ENCODE assay signal across 10 cellular contexts in genomic region chr5:173884402-173885053, GRCh38. TPM values are rescaled to one million over a fixed set of nuclear protein-coding genes. Genes with fewer than 3 reads are reported as not detected.
DNase-seq lines count a peak whose midpoint lies in the region; ATAC-seq and TF ChIP-seq lines count a peak whose summit lies in the region.
"Had no signal": no experiment of that assay in that cellular context is flagged by ENCODE, and none has a peak within 500 bp of the region (broad histone marks: within the 10 kb centered on the region; RNA-seq: fewer than 3 reads in every experiment).

No MANE protein-coding gene starts in this region.

- H3K27ac ChIP-seq in neural progenitor cell = no peak overlapping the region

- no peak overlapping the region for H3K4me2 ChIP-seq in neural progenitor cell

- ATAC-seq in mucosa of descending colon (peak; percentile 42), GM19397 (IDR thresholded peaks at IDR 0.05; ENCODE audit: unreplicated experiment) (no peak)
- ATAC-seq: sciatic nerve had no signal

- no peak for TF ChIP-seq CTCF in GM12865 (IDR thresholded peaks at IDR 0.05; ENCODE audit: insufficient read depth, low read depth, low read length, missing control alignments)
- no peak for TF ChIP-seq CTCF in mucosa of descending colon (IDR thresholded peaks at IDR 0.05)
- no peak for TF ChIP-seq CTCF in neural progenitor cell (IDR thresholded peaks at IDR 0.05)

- peaks cover 6% of the 10 kb centered on the region for H3K27me3 Mint-ChIP-seq in IgD-negative memory B cell
- no peaks in the 10 kb centered on the region for H3K27me3 Mint-ChIP-seq in activated CD4-positive, alpha-beta memory T cell treated with anti-CD3 and anti-CD28 coated beads, Interleukin-2, amount 10 ng/mL, durations not matched to agents 7 days and 5 days
- H3K27me3 Mint-ChIP-seq in neural progenitor cell (ENCODE audit: insufficient read depth, low read depth) = peaks cover 15% of the 10 kb centered on the region

- DNase-seq in GM12865 (ENCODE audit: low read depth) (peak; percentile 82), mucosa of descending colon (peak; percentile 66 to 80 (median 72)), neural progenitor cell (ENCODE audit: low spot score) (no peak), putamen (ENCODE audit: low spot score) (no peak), NCI-H524 (lab: John Stamatoyannopoulos, UW) (no peak)
- DNase-seq in activated CD4-positive, alpha-beta memory T cell treated with anti-CD3 and anti-CD28 coated beads, Interleukin-2, amount 10 ng/mL, durations not matched to agents 7 days and 5 days = peak; percentile 83
- DNase-seq: uterus had no signal

- peak overlapping the region; percentile 59 to 85 (median 71) for H3K27ac Mint-ChIP-seq in IgD-negative memory B cell
- H3K27ac Mint-ChIP-seq in activated CD4-positive, alpha-beta memory T cell treated with anti-CD3 and anti-CD28 coated beads, Interleukin-2, amount 10 ng/mL, durations not matched to agents 7 days and 5 days = peak overlapping the region; percentile 82
- H3K27ac Mint-ChIP-seq in neural progenitor cell = no peak overlapping the region

- CTCF ChIA-PET in activated CD4-positive, alpha-beta memory T cell treated with anti-CD3 and anti-CD28 coated beads, Interleukin-2, amount 10 ng/mL, durations not matched to agents 7 days and 5 days (lab: Charles Lee) = interaction anchor here (0.8 to 2.4 kb wide), 9 partner anchors 12 to 269 kb away, joined by 3 to 17 read pairs (median 4); partner anchors contain the start of gene BOD1

- H3K36me3 Mint-ChIP-seq in IgD-negative memory B cell (peaks cover 2% of the 10 kb centered on the region), neural progenitor cell (no peaks in the 10 kb centered on the region)
- H3K36me3 Mint-ChIP-seq in activated CD4-positive, alpha-beta memory T cell treated with anti-CD3 and anti-CD28 coated beads, Interleukin-2, amount 10 ng/mL, durations not matched to agents 7 days and 5 days (ENCODE audit: low read depth) = peaks cover 30% of the 10 kb centered on the region

- H3K9me3 ChIP-seq in mucosa of descending colon (no peaks in the 10 kb centered on the region), neural progenitor cell (ENCODE audit: low read depth) (no peaks in the 10 kb centered on the region)
- H3K9me3 ChIP-seq: uterus had no signal

- H3K4me3 Mint-ChIP-seq in IgD-negative memory B cell (peak overlapping the region; percentile 3 to 92 (median 80)), neural progenitor cell (no peak overlapping the region)
- peak overlapping the region; percentile 36 for H3K4me3 Mint-ChIP-seq in activated CD4-positive, alpha-beta memory T cell treated with anti-CD3 and anti-CD28 coated beads, Interleukin-2, amount 10 ng/mL, durations not matched to agents 7 days and 5 days

- peaks cover 2% of the 10 kb centered on the region for H3F3A ChIP-seq in neural progenitor cell (ENCODE audit: low read depth)

- H3K4me3 ChIP-seq in GM12865 (ENCODE audit: low read depth, low read length) (no peak overlapping the region), mucosa of descending colon (no peak overlapping the region), neural progenitor cell (no peak overlapping the region)
- H3K4me3 ChIP-seq: uterus had no signal

- no peak overlapping the region for H2AFZ ChIP-seq in neural progenitor cell (replicated peaks)

- no peaks in the 10 kb centered on the region for H3K36me3 ChIP-seq in mucosa of descending colon (ENCODE audit: low read depth)
- no peaks in the 10 kb centered on the region for H3K36me3 ChIP-seq in neural progenitor cell
- H3K36me3 ChIP-seq: uterus had no signal

- intact Hi-C loops in mucosa of descending colon (cut with DNase I, micrococcal nuclease) = loop anchor here in 1 of 2 donors (5.0 kb wide), 1 partner anchor 267 kb away; the partner anchor contains the start of gene BOD1

- peaks cover 32 to 47% (median 35%) of the 10 kb centered on the region in 3 donors for H3K4me1 Mint-ChIP-seq in IgD-negative memory B cell
- H3K4me1 Mint-ChIP-seq in activated CD4-positive, alpha-beta memory T cell treated with anti-CD3 and anti-CD28 coated beads, Interleukin-2, amount 10 ng/mL, durations not matched to agents 7 days and 5 days = peaks cover 60% of the 10 kb centered on the region
- peaks cover 8% of the 10 kb centered on the region for H3K4me1 Mint-ChIP-seq in neural progenitor cell

- H4K20me1 ChIP-seq in neural progenitor cell (ENCODE audit: low read depth) = no peaks in the 10 kb centered on the region

- H3K79me2 ChIP-seq in neural progenitor cell (ENCODE audit: low read depth) = no peaks in the 10 kb centered on the region

- H3K9ac ChIP-seq in neural progenitor cell = no peak overlapping the region

- H3K9me3 Mint-ChIP-seq in IgD-negative memory B cell (peaks cover 0 to 5% (median 2%) of the 10 kb centered on the region in 3 donors), neural progenitor cell (no peaks in the 10 kb centered on the region)
- H3K9me3 Mint-ChIP-seq in activated CD4-positive, alpha-beta memory T cell treated with anti-CD3 and anti-CD28 coated beads, Interleukin-2, amount 10 ng/mL, durations not matched to agents 7 days and 5 days = peaks cover 14% of the 10 kb centered on the region

- POLR2A ChIA-PET in activated CD4-positive, alpha-beta memory T cell treated with anti-CD3 and anti-CD28 coated beads, Interleukin-2, amount 10 ng/mL, durations not matched to agents 7 days and 5 days (lab: Charles Lee) = interaction anchor here (1.0 to 2.3 kb wide), 9 partner anchors 24 to 901 kb away, joined by 3 to 15 read pairs (median 4); partner anchors contain the start of gene ATP6V0E1

- H3K4me1 ChIP-seq in mucosa of descending colon (ENCODE audit: low read depth) = peaks cover 26% of the 10 kb centered on the region
- no peaks in the 10 kb centered on the region for H3K4me1 ChIP-seq in neural progenitor cell
- H3K4me1 ChIP-seq: uterus had no signal

- H3K27me3 ChIP-seq in neural progenitor cell = peaks cover 11% of the 10 kb centered on the region
- H3K27me3 ChIP-seq: uterus had no signal

RNA-seq across cellular contexts. Expression of gene CPEB4, which starts 3.6 kb away (rescaled TPM):
- 8.4 TPM for polyA plus RNA-seq in IgD-negative memory B cell
- 10 to 100 TPM; 17.3 to 19.5 TPM for total RNA-seq in activated CD4-positive, alpha-beta memory T cell treated with anti-CD3 and anti-CD28 coated beads, Interleukin-2, amount 10 ng/mL, durations not matched to agents 7 days and 5 days
- 10 to 100 TPM; 31.8 to 51.3 (median 32.1) TPM for total RNA-seq in mucosa of descending colon
- total RNA-seq in neural progenitor cell (ENCODE audit: low replicate concordance) = 8.7 and 12.5 TPM in 2 replicates

Comparison
In these comparisons a context has a peak if more than half of its experiments do, and no peak if none do; other contexts are left out.
1. DNase-seq: peak in GM12865 (single experiment), activated CD4-positive, alpha-beta memory T cell treated with anti-CD3 and anti-CD28 coated beads, Interleukin-2, amount 10 ng/mL, durations not matched to agents 7 days and 5 days (single experiment) and mucosa of descending colon (3 of 3); none in neural progenitor cell (single experiment), putamen (single experiment) and NCI-H524 (0 of 2).